17 cellular contexts compared by ENCODE assay signal in genomic region chr6:50842446-50842845, GRCh38. TPM values are rescaled to one million over a fixed set of nuclear protein-coding genes. Genes with fewer than 3 reads are reported as not detected.
"Had no signal": no experiment of that assay in that cellular context is flagged by ENCODE, and none has a peak within 500 bp of the region (broad histone marks: within the 10 kb centered on the region; RNA-seq: fewer than 3 reads in every experiment).

No MANE protein-coding gene starts in this region.

- ATAC-seq: activated CD4-positive, CD25-positive, alpha-beta regulatory T cell treated with anti-CD3 and anti-CD28 coated beads, Interleukin-2, amount 50 U/mL, for 24 hours; heart left ventricle; left colon; natural killer cell treated with Interleukin-12 subunit alpha and Interleukin-12 subunit beta and Interleukin-15 and Interleukin-18, amount 100 ng/mL, for 72 hours; psoas muscle; T-helper 17 cell had no signal

- H3K4me3 ChIP-seq: heart left ventricle, psoas muscle, sigmoid colon had no signal

- H3K9me3 ChIP-seq: heart left ventricle, psoas muscle, sigmoid colon, testis had no signal

- H3K27me3 ChIP-seq: testis had no signal

- H3K27ac ChIP-seq: heart left ventricle, psoas muscle, sigmoid colon, testis had no signal

- DNase-seq: activated CD4-positive, alpha-beta T cell treated with anti-CD3 and anti-CD28 coated beads, Interleukin-2, amount 50 U/mL, for 48 hours; activated naive CD8-positive, alpha-beta T cell treated with anti-CD3 and anti-CD28 coated beads, Interleukin-2, amount 10 ng/mL, durations not matched to agents 7 days and 5 days; activated T-cell treated with anti-CD3 and anti-CD28 coated beads, Interleukin-2, amount 50 U/mL, for 48 hours; anterior cingulate cortex; foreskin melanocyte; heart left ventricle; left colon; psoas muscle; sigmoid colon; stimulated activated CD4-positive, alpha-beta T cell treated with anti-CD3 and anti-CD28 coated beads, Interleukin-4, amount 100 ng/mL, for 24 hours; T-helper 17 cell; testis had no signal

- H3K4me1 ChIP-seq: psoas muscle, testis had no signal

- H3K36me3 ChIP-seq: heart left ventricle, sigmoid colon had no signal

RNA-seq across cellular contexts. Expression of gene TFAP2B, which starts 23.8 kb away (rescaled TPM):
- total RNA-seq: activated naive CD8-positive, alpha-beta T cell treated with anti-CD3 and anti-CD28 coated beads, Interleukin-2, amount 10 ng/mL, durations not matched to agents 7 days and 5 days; dermis microvascular lymphatic vessel endothelial cell; endothelial cell of umbilical vein; heart left ventricle; left colon; natural killer cell treated with Interleukin-12 subunit alpha and Interleukin-12 subunit beta and Interleukin-15 and Interleukin-18, amount 100 ng/mL, for 72 hours; omental fat pad; psoas muscle; T-helper 17 cell had no signal
- polyA plus RNA-seq: endothelial cell of umbilical vein, heart left ventricle, psoas muscle had no signal
